Comparison of ENCODE assay signal across 24 cellular contexts in genomic region chr3:108847187-108847586, GRCh38. TPM values are rescaled to one million over a fixed set of nuclear protein-coding genes. Genes with fewer than 3 reads are reported as not detected.
"Had no signal": no experiment of that assay in that cellular context is flagged by ENCODE, and none has a peak within 500 bp of the region (broad histone marks: within the 10 kb centered on the region; RNA-seq: fewer than 3 reads in every experiment).

No MANE protein-coding gene starts in this region.

- H3K36me3 ChIP-seq: breast epithelium, esophagus muscularis mucosa, left lung, neural progenitor cell, right lobe of liver, thoracic aorta, vagina had no signal

- H3K9me3 Mint-ChIP-seq: central memory CD8-positive, alpha-beta T cell; naive thymus-derived CD8-positive, alpha-beta T cell; neural progenitor cell; stimulated activated naive B cell treated with anti-CD40 and anti-IgM and Interleukin-4, amounts not matched to agents 10 μg/mL and 1 μg/mL and 100 μg/mL, for 72 hours; type B pancreatic cell had no signal

- DNase-seq: activated CD4-positive, alpha-beta T cell treated with anti-CD3 and anti-CD28 coated beads, Interleukin-2, amount 50 U/mL, for 1 hour; activated T-cell treated with anti-CD3 and anti-CD28 coated beads, Interleukin-2, amount 50 U/mL, for 1 hour; amniotic stem cell; hippocampal formation; kidney glomerular epithelial cell; left lung; naive thymus-derived CD8-positive, alpha-beta T cell; posterior cingulate gyrus; right lobe of liver; stimulated activated CD4-positive, alpha-beta T cell treated with anti-CD3 and anti-CD28 coated beads, Interleukin-1b, Interleukin-23, amount 100 ng/mL, for 48 hours; stimulated activated naive B cell treated with anti-CD40 and anti-IgM and Interleukin-4, amounts not matched to agents 10 μg/mL and 1 μg/mL and 100 μg/mL, for 72 hours had no signal

- H3K27me3 Mint-ChIP-seq: central memory CD8-positive, alpha-beta T cell; naive thymus-derived CD8-positive, alpha-beta T cell; stimulated activated naive B cell treated with anti-CD40 and anti-IgM and Interleukin-4, amounts not matched to agents 10 μg/mL and 1 μg/mL and 100 μg/mL, for 72 hours had no signal

- H3K27me3 ChIP-seq: breast epithelium, esophagus muscularis mucosa, left lung, neural progenitor cell, right lobe of liver, vagina had no signal

- H3K4me3 Mint-ChIP-seq: central memory CD8-positive, alpha-beta T cell; neural progenitor cell; stimulated activated naive B cell treated with anti-CD40 and anti-IgM and Interleukin-4, amounts not matched to agents 10 μg/mL and 1 μg/mL and 100 μg/mL, for 72 hours; type B pancreatic cell had no signal

- H3K4me1 Mint-ChIP-seq: neural progenitor cell; stimulated activated naive B cell treated with anti-CD40 and anti-IgM and Interleukin-4, amounts not matched to agents 10 μg/mL and 1 μg/mL and 100 μg/mL, for 72 hours had no signal

- H3K4me3 ChIP-seq: breast epithelium, coronary artery, esophagus muscularis mucosa, left lung, lung, neural progenitor cell, right lobe of liver, skin epidermis, thoracic aorta, vagina had no signal

- H3K4me1 ChIP-seq: breast epithelium, esophagus muscularis mucosa, left lung, neural progenitor cell, right lobe of liver, vagina had no signal

- ATAC-seq: activated naive CD4-positive, alpha-beta T cell treated with anti-CD3 and anti-CD28 coated beads, Interleukin-2, amount 50 U/mL, for 72 hours; left lung; naive thymus-derived CD8-positive, alpha-beta T cell; right lobe of liver; stimulated activated naive B cell treated with anti-CD40 and anti-IgM and Interleukin-4, amounts not matched to agents 10 μg/mL and 1 μg/mL and 100 μg/mL, for 72 hours had no signal

- H3K9me3 ChIP-seq: breast epithelium, esophagus muscularis mucosa, left lung, right lobe of liver, thoracic aorta, vagina had no signal

- H3K27ac ChIP-seq: breast epithelium, coronary artery, esophagus muscularis mucosa, left lung, neural progenitor cell, right lobe of liver, skin epidermis, thoracic aorta, vagina had no signal

- H3K36me3 Mint-ChIP-seq: neural progenitor cell; stimulated activated naive B cell treated with anti-CD40 and anti-IgM and Interleukin-4, amounts not matched to agents 10 μg/mL and 1 μg/mL and 100 μg/mL, for 72 hours; type B pancreatic cell had no signal

- H3K27ac Mint-ChIP-seq: neural progenitor cell; stimulated activated naive B cell treated with anti-CD40 and anti-IgM and Interleukin-4, amounts not matched to agents 10 μg/mL and 1 μg/mL and 100 μg/mL, for 72 hours; type B pancreatic cell had no signal

RNA-seq across cellular contexts. Expression of gene TRAT1, which starts 24.6 kb away (rescaled TPM):
- total RNA-seq: frontal cortex, mesenteric fat pad, thoracic aorta had no signal
